Comparison of ENCODE assay signal across 10 cellular contexts in genomic region chr17:45408611-45409421, GRCh38. TPM values are rescaled to one million over a fixed set of nuclear protein-coding genes. Genes with fewer than 3 reads are reported as not detected.
DNase-seq lines count a peak whose midpoint lies in the region; ATAC-seq and TF ChIP-seq lines count a peak whose summit lies in the region.
"Had no signal": no experiment of that assay in that cellular context is flagged by ENCODE, and none has a peak within 500 bp of the region (broad histone marks: within the 10 kb centered on the region; RNA-seq: fewer than 3 reads in every experiment).

No MANE protein-coding gene starts in this region.

- peaks cover 48% of the 10 kb centered on the region for H3K4me1 ChIP-seq in CD8-positive, alpha-beta memory T cell (ENCODE audit: insufficient read depth, low read length)
- H3K4me1 ChIP-seq in Loucy (ENCODE audit: insufficient read depth, low read length, poor library complexity, severe bottlenecking) = peaks cover 57% of the 10 kb centered on the region
- H3K4me1 ChIP-seq in PC-9 (replicated peaks; ENCODE audit: insufficient read depth) = no peaks in the 10 kb centered on the region

- peaks cover 14% of the 10 kb centered on the region for H4K20me1 ChIP-seq in Loucy (ENCODE audit: insufficient read depth, low read length, poor library complexity, severe bottlenecking)
- peaks cover 80% of the 10 kb centered on the region for H4K20me1 ChIP-seq in PC-9 (ENCODE audit: insufficient read depth)

- peaks cover 0 to 42% (median 0%) of the 10 kb centered on the region in 3 donors for H3K36me3 Mint-ChIP-seq in CD8-positive, alpha-beta memory T cell
- H3K36me3 Mint-ChIP-seq in nephron (ENCODE audit: low read depth) = no peaks in the 10 kb centered on the region

- peaks cover 44 to 59% (median 52%) of the 10 kb centered on the region in 3 donors for H3K4me1 Mint-ChIP-seq in CD8-positive, alpha-beta memory T cell
- peaks cover 27% of the 10 kb centered on the region for H3K4me1 Mint-ChIP-seq in nephron

- peak overlapping the region; percentile 96 to 100 (median 99) for H3K4me3 Mint-ChIP-seq in CD8-positive, alpha-beta memory T cell
- H3K4me3 Mint-ChIP-seq in nephron = no peak overlapping the region

- intact Hi-C loops in PC-9 (cut with micrococcal nuclease; ENCODE audit: unreplicated experiment) = no loop called here

- H3K9me3 Mint-ChIP-seq in CD8-positive, alpha-beta memory T cell = no peaks in the 10 kb centered on the region
- H3K9me3 Mint-ChIP-seq in nephron = no peaks in the 10 kb centered on the region

- H3K4me2 ChIP-seq in Loucy (ENCODE audit: low read depth, low read length, poor library complexity, severe bottlenecking) (peak overlapping the region; percentile 80), PC-9 (no peak overlapping the region)

- H3K4me3 ChIP-seq in CD8-positive, alpha-beta memory T cell (ENCODE audit: low read length) = peak overlapping the region; percentile 100
- H3K4me3 ChIP-seq in Loucy (ENCODE audit: low read length, poor library complexity, severe bottlenecking) = peak overlapping the region; percentile 87
- H3K4me3 ChIP-seq in PC-9 = no peak overlapping the region

- ATAC-seq in GM19395 (IDR thresholded peaks at IDR 0.05; ENCODE audit: unreplicated experiment) = no peak
- ATAC-seq: left lobe of liver had no signal

- H3K27ac Mint-ChIP-seq in CD8-positive, alpha-beta memory T cell = peak overlapping the region; percentile 92 to 99 (median 98)
- peak overlapping the region; percentile 15 to 34 (median 34) for H3K27ac Mint-ChIP-seq in nephron

- H3K9me3 ChIP-seq in CD8-positive, alpha-beta memory T cell (ENCODE audit: low read length) = no peaks in the 10 kb centered on the region
- H3K9me3 ChIP-seq in Loucy (ENCODE audit: insufficient read depth, low read depth, low read length) = no peaks in the 10 kb centered on the region
- H3K9me3 ChIP-seq in PC-9 (ENCODE audit: insufficient read depth, low read depth) = no peaks in the 10 kb centered on the region

- H2AFZ ChIP-seq in Loucy (ENCODE audit: low read length) (no peak overlapping the region), PC-9 (no peak overlapping the region)

- peak overlapping the region; percentile 84 for H3K27ac ChIP-seq in CD8-positive, alpha-beta memory T cell (ENCODE audit: low read depth, low read length)
- peak overlapping the region; percentile 19 for H3K27ac ChIP-seq in cingulate gyrus (ENCODE audit: low read depth, low read length)
- no peak overlapping the region for H3K27ac ChIP-seq in PC-9

- H3K36me3 ChIP-seq in CD8-positive, alpha-beta memory T cell (ENCODE audit: insufficient read depth, low read length) = peaks cover 21% of the 10 kb centered on the region
- H3K36me3 ChIP-seq in Loucy (ENCODE audit: insufficient read depth, low read length) (peaks cover 18% of the 10 kb centered on the region; the same call in 1 of the 2 replicates), PC-9 (ENCODE audit: low read depth) (peaks cover 32% of the 10 kb centered on the region)

- TF ChIP-seq CTCF in Loucy (conservative IDR thresholded peaks at IDR 0.05; ENCODE audit: low read length) = no peak
- no peak for TF ChIP-seq CTCF in nephron (IDR thresholded peaks at IDR 0.05; ENCODE audit: unreplicated experiment in 3 of 3)
- TF ChIP-seq CTCF in PC-9 (conservative IDR thresholded peaks at IDR 0.05) = no peak

- POLR2A ChIA-PET in CD8-positive, alpha-beta memory T cell (lab: Charles Lee) = no interaction called here
- POLR2A ChIA-PET in PC-9 (lab: Charles Lee; ENCODE audit: unreplicated experiment) = no interaction called here

- no TSS peak for BruUV-seq in PC-9 (replicated peaks; lab: Mats Ljungman, UMichigan)

- CTCF ChIA-PET in CD8-positive, alpha-beta memory T cell (lab: Charles Lee) = interaction anchor here (1.0 to 4.0 kb wide), 9 partner anchors 11 to 1046 kb away, joined by 3 to 12 read pairs (median 4); partner anchors contain the start of genes FAM171A2 and HEXIM1
- CTCF ChIA-PET in PC-9 (lab: Charles Lee) = no interaction called here

- H3F3A ChIP-seq in Loucy (ENCODE audit: low read depth) (no peaks in the 10 kb centered on the region), PC-9 (ENCODE audit: insufficient read depth, low read depth) (peaks cover 26% of the 10 kb centered on the region; the same call in 1 of the 2 replicates)

- DNase-seq in CD8-positive, alpha-beta memory T cell = peak in 1 of 5 donors; percentile 30
- DNase-seq in stimulated activated naive CD4-positive, alpha-beta T cell (lab: John Stamatoyannopoulos, UW) = no peak
- no peak for DNase-seq in PC-9
- DNase-seq in stimulated activated CD4-positive, alpha-beta T cell treated with anti-CD3 and anti-CD28 coated beads, Interleukin-4, amount 100 ng/mL, for 1 hour = no peak
- DNase-seq: NCI-H345 had no signal

- H3K27me3 Mint-ChIP-seq in CD8-positive, alpha-beta memory T cell = no peaks in the 10 kb centered on the region
- peaks cover 21% of the 10 kb centered on the region for H3K27me3 Mint-ChIP-seq in nephron (ENCODE audit: low read depth)

- H3K9ac ChIP-seq in Loucy (ENCODE audit: low read depth, low read length, poor library complexity, severe bottlenecking) = peak overlapping the region; percentile 91

- H3K9me2 ChIP-seq in Loucy (replicated peaks; ENCODE audit: low read depth, low read length) (no peaks in the 10 kb centered on the region), PC-9 (ENCODE audit: insufficient read depth) (no peaks in the 10 kb centered on the region)

- H3K79me2 ChIP-seq in Loucy (ENCODE audit: insufficient read depth, low read length) (peaks cover 57% of the 10 kb centered on the region), PC-9 (ENCODE audit: low read depth) (peaks cover 64% of the 10 kb centered on the region)

- no peaks in the 10 kb centered on the region for H3K27me3 ChIP-seq in CD8-positive, alpha-beta memory T cell (ENCODE audit: insufficient read depth, low read length, poor library complexity, severe bottlenecking)
- no peaks in the 10 kb centered on the region for H3K27me3 ChIP-seq in Loucy (ENCODE audit: insufficient read depth, low read length, poor library complexity, severe bottlenecking)
- no peaks in the 10 kb centered on the region for H3K27me3 ChIP-seq in PC-9 (ENCODE audit: insufficient read depth, low read depth)

RNA-seq across cellular contexts. Expression of gene ARHGAP27, which starts 23.9 kb away (rescaled TPM):
- 10 to 100 TPM; 39.9 to 43.8 TPM for total RNA-seq in CD8-positive, alpha-beta memory T cell
- 32.3 TPM for polyA plus RNA-seq in CD8-positive, alpha-beta memory T cell
- 60.6 and 61.4 TPM in 2 replicates for total RNA-seq in PC-9 (2021)

Comparison
In these comparisons a context has a peak if more than half of its experiments do, and no peak if none do; other contexts are left out.
1. H3K4me3 Mint-ChIP-seq: peak in CD8-positive, alpha-beta memory T cell (7 of 7); none in nephron (0 of 3).